In genomic region chr1:153366261-153366660, GRCh38 we compare ENCODE assay signal across 18 cellular contexts. TPM values are rescaled to one million over a fixed set of nuclear protein-coding genes. Genes with fewer than 3 reads are reported as not detected.
DNase-seq lines count a peak whose midpoint lies in the region; ATAC-seq and TF ChIP-seq lines count a peak whose summit lies in the region.
"Had no signal": no experiment of that assay in that cellular context is flagged by ENCODE, and none has a peak within 500 bp of the region (broad histone marks: within the 10 kb centered on the region; RNA-seq: fewer than 3 reads in every experiment).

No MANE protein-coding gene starts in this region.

- H3K36me3 Mint-ChIP-seq in CD14-positive monocyte, result peaks cover 5 to 16% of the 10 kb centered on the region in 2 donors
- H3K36me3 Mint-ChIP-seq in T-helper 17 cell (ENCODE audit: low read depth), result peaks cover 7% of the 10 kb centered on the region
- H3K36me3 Mint-ChIP-seq in naive thymus-derived CD4-positive, alpha-beta T cell, result peaks cover 0 to 2% (median 0%) of the 10 kb centered on the region in 5 donors
- no peaks in the 10 kb centered on the region for H3K36me3 Mint-ChIP-seq in endothelial cell (ENCODE audit: low read depth, unreplicated experiment)
- H3K36me3 Mint-ChIP-seq: CD4-positive, alpha-beta memory T cell had no signal

- H3K27me3 Mint-ChIP-seq in CD14-positive monocyte (ENCODE audit: low read depth in 3 of 3) (peaks cover 0 to 1% (median 0%) of the 10 kb centered on the region in 3 donors), T-helper 17 cell (peaks cover 36% of the 10 kb centered on the region), endothelial cell (ENCODE audit: unreplicated experiment) (peaks cover 6% of the 10 kb centered on the region)
- H3K27me3 Mint-ChIP-seq in naive thymus-derived CD4-positive, alpha-beta T cell, result peaks cover 0 to 12% (median 5%) of the 10 kb centered on the region in 5 donors

- H3K27ac Mint-ChIP-seq in CD14-positive monocyte (peak overlapping the region; percentile 68 to 98 (median 94)), T-helper 17 cell (peak overlapping the region; percentile 22), endothelial cell (ENCODE audit: unreplicated experiment) (no peak overlapping the region)
- H3K27ac Mint-ChIP-seq in naive thymus-derived CD4-positive, alpha-beta T cell, result no peak overlapping the region
- H3K27ac Mint-ChIP-seq: CD4-positive, alpha-beta memory T cell; HFFc6 had no signal

- H3K9me3 ChIP-seq in T-helper 17 cell (ENCODE audit: control insufficient read depth, low read length, poor library complexity, severe bottlenecking) (no peaks in the 10 kb centered on the region), spleen (no peaks in the 10 kb centered on the region)
- H3K9me3 ChIP-seq in naive thymus-derived CD4-positive, alpha-beta T cell (ENCODE audit: control insufficient read depth in 2 of 3, low read length in 3 of 3), result no peaks in the 10 kb centered on the region

- CTCF ChIA-PET in naive thymus-derived CD4-positive, alpha-beta T cell (lab: Charles Lee), result no interaction called here

- TF ChIP-seq CTCF in CD14-positive monocyte (IDR thresholded peaks at IDR 0.05) (no peak), spleen (IDR thresholded peaks at IDR 0.05 in 8 of 11, conservative IDR thresholded peaks at IDR 0.05 in 3 of 11) (no peak), endothelial cell (IDR thresholded peaks at IDR 0.05; ENCODE audit: unreplicated experiment) (no peak)

- POLR2A ChIA-PET in naive thymus-derived CD4-positive, alpha-beta T cell (lab: Charles Lee), result no interaction called here

- peaks cover 0 to 49% (median 3%) of the 10 kb centered on the region in 6 donors for H3K4me1 ChIP-seq in spleen
- no peaks in the 10 kb centered on the region for H3K4me1 ChIP-seq in naive thymus-derived CD4-positive, alpha-beta T cell (ENCODE audit: control insufficient read depth in 2 of 2, insufficient read depth in 2 of 2, low read length in 2 of 2)

- peak overlapping the region in 1 of 8 donors; percentile 34 for H3K4me3 ChIP-seq in spleen
- H3K4me3 ChIP-seq in naive thymus-derived CD4-positive, alpha-beta T cell (ENCODE audit: low read length), result no peak overlapping the region
- H3K4me3 ChIP-seq: GM12878 had no signal

- peaks cover 0 to 3% (median 1%) of the 10 kb centered on the region in 7 donors for H3K9me3 Mint-ChIP-seq in CD14-positive monocyte
- peaks cover 0 to 2% (median 0%) of the 10 kb centered on the region in 11 donors for H3K9me3 Mint-ChIP-seq in naive thymus-derived CD4-positive, alpha-beta T cell
- no peaks in the 10 kb centered on the region for H3K9me3 Mint-ChIP-seq in endothelial cell (ENCODE audit: unreplicated experiment)
- H3K9me3 Mint-ChIP-seq: CD4-positive, alpha-beta memory T cell; HFFc6 had no signal

- peaks cover 0 to 6% (median 0%) of the 10 kb centered on the region in 7 donors for H3K27me3 ChIP-seq in spleen (replicated peaks in 1 of 7)
- H3K27me3 ChIP-seq in naive thymus-derived CD4-positive, alpha-beta T cell (ENCODE audit: control insufficient read depth in 2 of 2, insufficient read depth in 2 of 2, low read length in 2 of 2), result no peaks in the 10 kb centered on the region

- H3K4me3 Mint-ChIP-seq in CD14-positive monocyte, result no peak overlapping the region
- no peak overlapping the region for H3K4me3 Mint-ChIP-seq in T-helper 17 cell
- no peak overlapping the region for H3K4me3 Mint-ChIP-seq in naive thymus-derived CD4-positive, alpha-beta T cell
- H3K4me3 Mint-ChIP-seq in endothelial cell (ENCODE audit: unreplicated experiment), result no peak overlapping the region
- H3K4me3 Mint-ChIP-seq: CD4-positive, alpha-beta memory T cell; HFFc6 had no signal

- intact Hi-C loops in CD14-positive monocyte (cut with micrococcal nuclease), result loop anchor here in 1 of 2 donors (10.0 kb wide), 1 partner anchor 209 kb away; no protein-coding TSS in a partner anchor
- intact Hi-C loops in spleen (cut with DNase I; ENCODE audit: low total_unique reads), result no loop called here
- intact Hi-C loops in naive thymus-derived CD4-positive, alpha-beta T cell (cut with micrococcal nuclease), result no loop called here

- H3K27ac ChIP-seq in spleen, result peak overlapping the region in 6 of 8 donors; percentile 51 to 95 (median 82)
- no peak overlapping the region for H3K27ac ChIP-seq in naive thymus-derived CD4-positive, alpha-beta T cell (ENCODE audit: low read depth, low read length)

- TF ChIP-seq POLR2A in spleen (IDR thresholded peaks at IDR 0.05), result no peak

- ATAC-seq in T-helper 17 cell, result no peak
- no peak for ATAC-seq in left lobe of liver
- no peak for ATAC-seq in naive thymus-derived CD4-positive, alpha-beta T cell
- ATAC-seq: GM12878 had no signal

- no peak for DNase-seq in CD14-positive monocyte (ENCODE audit: low spot score)
- DNase-seq in T-helper 17 cell, result no peak
- peak; percentile 39 for DNase-seq in left lobe of liver (ENCODE audit: low spot score)
- peak; percentile 39 for DNase-seq in spleen
- no peak for DNase-seq in naive thymus-derived CD4-positive, alpha-beta T cell
- no peak for DNase-seq in endothelial cell (ENCODE audit: low spot score)
- DNase-seq in activated CD4-positive, CD25-positive, alpha-beta regulatory T cell treated with anti-CD3 and anti-CD28 coated beads, Interleukin-2, amount 50 U/mL, for 72 hours, result no peak
- DNase-seq in occipital lobe (lab: John Stamatoyannopoulos, UW), result no peak
- DNase-seq: ACHN; C1 segment of cervical spinal cord; CD4-positive, alpha-beta memory T cell; DMS79; HCEC 1CT; HFFc6 had no signal

- 77 to 86% (median 84%) methylated on average over 6 of the region's 6 CpGs for WGBS in spleen, 5 donors

- no peaks in the 10 kb centered on the region for H3K36me3 ChIP-seq in spleen
- H3K36me3 ChIP-seq in naive thymus-derived CD4-positive, alpha-beta T cell (ENCODE audit: control insufficient read depth in 2 of 3, insufficient read depth in 3 of 3, low read length in 3 of 3), result no peaks in the 10 kb centered on the region

- H3K4me1 Mint-ChIP-seq in CD14-positive monocyte (peaks cover 99% of the 10 kb centered on the region), T-helper 17 cell (peaks cover 4% of the 10 kb centered on the region), endothelial cell (ENCODE audit: unreplicated experiment) (no peaks in the 10 kb centered on the region)
- peaks cover 0 to 11% (median 0%) of the 10 kb centered on the region in 7 donors for H3K4me1 Mint-ChIP-seq in naive thymus-derived CD4-positive, alpha-beta T cell
- H3K4me1 Mint-ChIP-seq: CD4-positive, alpha-beta memory T cell had no signal

RNA-seq across cellular contexts. Expression of gene S100A9, which starts 8.6 kb away (rescaled TPM):
- polyA plus RNA-seq in CD14-positive monocyte (over 10,000 TPM; 40,800 to 43,602 TPM), spleen (1,000 to 10,000 TPM in 2 of 3 donors, 100 to 1,000 TPM in 1; 947 to 4,509 (median 1,446) TPM)
- total RNA-seq in T-helper 17 cell (100 to 1,000 TPM in 1 of 2 donors, 10 to 100 TPM in 1; 11.9 to 138 TPM), left lobe of liver (36.3 TPM), spleen (1,000 to 10,000 TPM in 6 of 7 donors, 100 to 1,000 TPM in 1; 961 to 6,984 (median 2,755) TPM), endothelial cell (ENCODE audit: unreplicated experiment) (0.51 TPM), occipital lobe (26.5 TPM)
- total RNA-seq in naive thymus-derived CD4-positive, alpha-beta T cell, result 1,000 to 10,000 TPM in 1 of 5 experiments, 100 to 1,000 TPM in 1, 1 to 10 TPM in 2, not detected in 1; 8.3 to 2,269 (median 103) TPM
- 10 to 100 TPM in 1 of 2 donors, 1 to 10 TPM in 1; 9.0 to 22.8 TPM for polyA plus RNA-seq in naive thymus-derived CD4-positive, alpha-beta T cell
- total RNA-seq: A172, H1, HFFc6 had no signal
- polyA plus RNA-seq: H1 had no signal

RNA-seq across cellular contexts. Expression of gene S100A12, which starts 9.2 kb away (rescaled TPM):
- 1,000 to 10,000 TPM; 2,543 to 2,834 TPM for polyA plus RNA-seq in CD14-positive monocyte
- 1 to 10 TPM; 2.0 to 9.1 TPM for total RNA-seq in T-helper 17 cell
- total RNA-seq in left lobe of liver, result 1.2 TPM
- 1,000 to 10,000 TPM in 1 of 7 donors, 100 to 1,000 TPM in 6; 138 to 1,354 (median 270) TPM for total RNA-seq in spleen
- polyA plus RNA-seq in spleen, result 100 to 1,000 TPM; 126 to 567 (median 139) TPM
- 100 to 1,000 TPM in 1 of 5 experiments, 10 to 100 TPM in 1, not detected in 3; 22.0 to 179 TPM for total RNA-seq in naive thymus-derived CD4-positive, alpha-beta T cell
- not detected for polyA plus RNA-seq in naive thymus-derived CD4-positive, alpha-beta T cell
- not detected for total RNA-seq in endothelial cell (ENCODE audit: unreplicated experiment)
- total RNA-seq in occipital lobe, result 4.1 TPM
- total RNA-seq: A172; CD4-positive, alpha-beta memory T cell; G401; GM12878; H1; HFFc6 had no signal
- polyA plus RNA-seq: GM12878, H1 had no signal

RNA-seq across cellular contexts. Expression of gene PGLYRP4, which starts 17.6 kb away (rescaled TPM):
- polyA plus RNA-seq in CD14-positive monocyte (not detected), spleen (under 1 TPM in 1 of 3 donors, not detected in 2; 0.18 TPM)
- total RNA-seq in T-helper 17 cell (not detected), left lobe of liver (not detected), spleen (not detected), endothelial cell (ENCODE audit: unreplicated experiment) (1.7 TPM), occipital lobe (not detected)
- total RNA-seq in naive thymus-derived CD4-positive, alpha-beta T cell, result not detected
- not detected for polyA plus RNA-seq in naive thymus-derived CD4-positive, alpha-beta T cell
- total RNA-seq: A172; CD4-positive, alpha-beta memory T cell; G401; H1; HFFc6 had no signal
- polyA plus RNA-seq: CD4-positive, alpha-beta memory T cell; H1 had no signal

RNA-seq across cellular contexts. Expression of gene S100A8, which starts 24.6 kb away (rescaled TPM):
- polyA plus RNA-seq in CD14-positive monocyte, result over 10,000 TPM; 27,689 to 30,135 TPM
- 100 to 1,000 TPM in 1 of 2 donors, 1 to 10 TPM in 1; 4.6 to 110 TPM for total RNA-seq in T-helper 17 cell
- total RNA-seq in left lobe of liver, result 23.7 TPM
- 1,000 to 10,000 TPM in 6 of 7 donors, 100 to 1,000 TPM in 1; 983 to 7,676 (median 1,629) TPM for total RNA-seq in spleen
- polyA plus RNA-seq in spleen, result 1,000 to 10,000 TPM in 2 of 3 donors, 100 to 1,000 TPM in 1; 756 to 2,335 (median 1,287) TPM
- 1,000 to 10,000 TPM in 1 of 5 experiments, 100 to 1,000 TPM in 1, 1 to 10 TPM in 2, not detected in 1; 1.3 to 1,624 (median 61.2) TPM for total RNA-seq in naive thymus-derived CD4-positive, alpha-beta T cell
- polyA plus RNA-seq in naive thymus-derived CD4-positive, alpha-beta T cell, result 10 to 100 TPM in 1 of 2 donors, 1 to 10 TPM in 1; 1.7 to 10.8 TPM
- total RNA-seq in endothelial cell (ENCODE audit: unreplicated experiment), result not detected
- total RNA-seq in occipital lobe, result 3.9 TPM
- total RNA-seq: A172, G401, GM12878, H1, HFFc6 had no signal
- polyA plus RNA-seq: H1 had no signal

RNA-seq across cellular contexts. Expression of gene S100A7A, which starts 50.1 kb away (rescaled TPM):
- polyA plus RNA-seq in CD14-positive monocyte, result not detected
- total RNA-seq in T-helper 17 cell, result not detected
- total RNA-seq in left lobe of liver, result not detected
- total RNA-seq in spleen, result not detected
- polyA plus RNA-seq in spleen, result not detected
- not detected for total RNA-seq in naive thymus-derived CD4-positive, alpha-beta T cell
- not detected for polyA plus RNA-seq in naive thymus-derived CD4-positive, alpha-beta T cell
- total RNA-seq in endothelial cell (ENCODE audit: unreplicated experiment), result not detected
- total RNA-seq in occipital lobe, result not detected
- total RNA-seq: A172; CD4-positive, alpha-beta memory T cell; G401; GM12878; H1; HFFc6 had no signal
- polyA plus RNA-seq: CD4-positive, alpha-beta memory T cell; GM12878; H1 had no signal

Comparison
In these comparisons a context has a peak if more than half of its experiments do, and no peak if none do; other contexts are left out.
1. DNase-seq: peak in left lobe of liver (single experiment) and spleen (single experiment); none in CD14-positive monocyte (single experiment), T-helper 17 cell (0 of 3), naive thymus-derived CD4-positive, alpha-beta T cell (0 of 9), endothelial cell (single experiment), activated CD4-positive, CD25-positive, alpha-beta regulatory T cell treated with anti-CD3 and anti-CD28 coated beads, Interleukin-2, amount 50 U/mL, for 72 hours (single experiment) and occipital lobe (single experiment).
2. H3K27ac Mint-ChIP-seq: peak in CD14-positive monocyte (7 of 7) and T-helper 17 cell (single experiment); none in naive thymus-derived CD4-positive, alpha-beta T cell (0 of 9) and endothelial cell (single experiment).